Comparison of ENCODE assay signal across 13 cellular contexts in the genomic region with DNA sequence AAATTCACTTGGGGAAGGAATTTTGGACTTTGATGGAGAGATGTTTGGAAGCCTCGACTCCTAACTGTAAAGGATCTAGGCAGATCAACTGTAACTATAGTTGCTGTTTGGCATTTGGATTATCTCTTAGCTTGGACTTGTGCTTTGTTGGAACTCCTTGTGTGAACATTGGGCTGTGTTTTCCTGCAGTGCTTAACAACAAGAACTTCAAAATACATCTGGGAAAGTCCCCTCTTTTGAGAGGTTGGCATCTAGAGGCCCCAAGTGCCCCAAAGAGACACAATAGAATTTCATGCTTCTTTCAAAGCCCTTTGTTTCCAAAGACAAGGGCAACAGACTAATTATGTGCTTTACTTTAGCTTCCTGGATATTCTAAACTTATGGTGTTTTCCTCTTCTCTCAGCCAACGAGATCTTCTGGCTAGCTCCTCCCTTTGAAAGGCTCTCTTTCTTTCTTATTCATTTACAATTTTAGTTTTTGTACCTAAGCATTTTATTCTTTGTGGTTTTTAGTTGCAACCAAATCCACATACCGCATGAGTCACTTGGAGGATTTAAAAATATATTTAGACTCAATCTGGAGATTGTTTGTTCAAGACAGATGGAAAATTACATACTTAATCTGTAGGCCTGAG. TPM values are rescaled to one million over a fixed set of nuclear protein-coding genes. Genes with fewer than 3 reads are reported as not detected.
DNase-seq lines count a peak whose midpoint lies in the region; ATAC-seq and TF ChIP-seq lines count a peak whose summit lies in the region.
"Had no signal": no experiment of that assay in that cellular context is flagged by ENCODE, and none has a peak within 500 bp of the region (broad histone marks: within the 10 kb centered on the region; RNA-seq: fewer than 3 reads in every experiment).

No MANE protein-coding gene starts in this region.

- intact Hi-C loops in mucosa of descending colon (cut with DNase I, micrococcal nuclease): no loop called here

- no peaks in the 10 kb centered on the region for H3K4me1 ChIP-seq in mucosa of descending colon (ENCODE audit: low read depth)

- no peak for TF ChIP-seq CTCF in AG04450 (IDR thresholded peaks at IDR 0.05; ENCODE audit: low read depth, low read length)
- no peak for TF ChIP-seq CTCF in astrocyte of the cerebellum (IDR thresholded peaks at IDR 0.05; ENCODE audit: low read depth, low read length, missing control alignments)
- TF ChIP-seq CTCF in mucosa of descending colon (IDR thresholded peaks at IDR 0.05): no peak

- no peaks in the 10 kb centered on the region for H3K27me3 ChIP-seq in AG04450 (ENCODE audit: control insufficient read depth, insufficient read depth, low read length)

- in situ Hi-C loops in astrocyte of the cerebellum (cut with HindIII; ENCODE audit: low sequenced_read_pairs): no loop called here

- peak overlapping the region; percentile 73 for H3K27ac ChIP-seq in AG04450 (ENCODE audit: low read depth, low read length)
- H3K27ac ChIP-seq: C4-2B had no signal

- POLR2A ChIA-PET in AG04450 (lab: Yijun Ruan, JAX): no interaction called here

- H3K4me3 ChIP-seq in AG04450 (ENCODE audit: low read depth, low read length): no peak overlapping the region
- no peak overlapping the region for H3K4me3 ChIP-seq in astrocyte of the cerebellum (ENCODE audit: low read depth, low read length)
- H3K4me3 ChIP-seq in mucosa of descending colon: no peak overlapping the region
- H3K4me3 ChIP-seq: skin epidermis had no signal

- peak; percentile 23 for DNase-seq in AG04450 (ENCODE audit: low read depth, low spot score)
- DNase-seq in HS-27A (ENCODE audit: low read depth): peak; percentile 38
- DNase-seq in astrocyte of the cerebellum (ENCODE audit: low read depth): peak; percentile 53
- DNase-seq in foreskin melanocyte: peak; percentile 28
- no peak for DNase-seq in mucosa of descending colon
- no peak for DNase-seq in nucleus accumbens (lab: John Stamatoyannopoulos, UW)
- DNase-seq in GDM1 (lab: John Stamatoyannopoulos, UW): no peak
- DNase-seq in NCI-H524 treated with DMSO at 0.1 percent for 48 hours (lab: John Stamatoyannopoulos, UW): no peak
- DNase-seq: activated CD4-positive, alpha-beta T cell treated with anti-CD3 and anti-CD28 coated beads for 4 hours; activated naive CD4-positive, alpha-beta T cell treated with Interleukin-2 at 50 U/mL for 16 hours; trophoblast cell had no signal

- CTCF ChIA-PET in AG04450 (lab: Charles Lee): no interaction called here

- ATAC-seq in mucosa of descending colon: no peak

- no peaks in the 10 kb centered on the region for H3K36me3 ChIP-seq in mucosa of descending colon (ENCODE audit: low read depth)

- H3K9me3 ChIP-seq in AG04450 (ENCODE audit: control insufficient read depth, insufficient read depth, low read length): no peaks in the 10 kb centered on the region
- H3K9me3 ChIP-seq in mucosa of descending colon: no peaks in the 10 kb centered on the region

RNA-seq across cellular contexts. Expression of gene ABCA13, which starts 11.6 kb away (rescaled TPM):
- 0.04 and 0.05 TPM in 2 replicates for polyA plus RNA-seq in AG04450 (2011; rRNA removed)
- 0.05 and 0.22 TPM in 2 replicates for polyA minus RNA-seq in AG04450 (2011; rRNA and poly(A)+ RNA removed)
- total RNA-seq in mucosa of descending colon: 1 to 10 TPM in 2 of 3 donors, under 1 TPM in 1; 0.43 to 1.6 (median 1.1) TPM

Comparison
In these comparisons a context has a peak if more than half of its experiments do, and no peak if none do; other contexts are left out.
1. DNase-seq: peak in AG04450 (single experiment), HS-27A (single experiment), astrocyte of the cerebellum (single experiment) and foreskin melanocyte (single experiment); none in mucosa of descending colon (0 of 3), nucleus accumbens (0 of 56), GDM1 (single experiment) and NCI-H524 treated with DMSO at 0.1 percent for 48 hours (single experiment).